8 cellular contexts compared by ENCODE assay signal in the genomic region with DNA sequence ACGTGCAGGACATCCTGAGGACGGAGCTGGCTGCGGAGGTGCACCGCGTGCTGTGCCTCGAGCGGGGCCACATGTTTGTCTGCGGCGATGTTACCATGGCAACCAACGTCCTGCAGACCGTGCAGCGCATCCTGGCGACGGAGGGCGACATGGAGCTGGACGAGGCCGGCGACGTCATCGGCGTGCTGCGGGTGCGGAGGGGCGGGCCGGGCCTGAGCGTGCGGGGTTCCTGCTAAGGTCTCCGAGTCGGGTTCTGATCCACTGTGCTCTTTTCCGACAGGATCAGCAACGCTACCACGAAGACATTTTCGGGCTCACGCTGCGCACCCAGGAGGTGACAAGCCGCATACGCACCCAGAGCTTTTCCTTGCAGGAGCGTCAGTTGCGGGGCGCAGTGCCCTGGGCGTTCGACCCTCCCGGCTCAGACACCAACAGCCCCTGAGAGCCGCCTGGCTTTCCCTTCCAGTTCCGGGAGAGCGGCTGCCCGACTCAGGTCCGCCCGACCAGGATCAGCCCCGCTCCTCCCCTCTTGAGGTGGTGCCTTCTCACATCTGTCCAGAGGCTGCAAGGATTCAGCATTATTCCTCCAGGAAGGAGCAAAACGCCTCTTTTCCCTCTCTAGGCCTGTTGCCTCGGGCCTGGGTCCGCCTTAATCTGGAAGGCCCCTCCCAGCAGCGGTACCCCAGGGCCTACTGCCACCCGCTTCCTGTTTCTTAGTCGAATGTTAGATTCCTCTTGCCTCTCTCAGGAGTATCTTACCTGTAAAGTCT. TPM values are rescaled to one million over a fixed set of nuclear protein-coding genes. Genes with fewer than 3 reads are reported as not detected.
DNase-seq lines count a peak whose midpoint lies in the region; ATAC-seq and TF ChIP-seq lines count a peak whose summit lies in the region.
"Had no signal": no experiment of that assay in that cellular context is flagged by ENCODE, and none has a peak within 500 bp of the region (broad histone marks: within the 10 kb centered on the region; RNA-seq: fewer than 3 reads in every experiment).

No MANE protein-coding gene starts in this region.

- no peaks in the 10 kb centered on the region for H3K27me3 Mint-ChIP-seq in activated T-helper 17 cell treated with anti-CD3 and anti-CD28 coated beads, Interleukin-2, amount 50 U/mL, for 72 hours

- no CpG with 5 or more reads among the region's 56 CpGs for WGBS in trophoblast cell (ENCODE audit: extremely low coverage, insufficient coverage, insufficient read length)
- WGBS in thyroid gland, 2 donors, result 37 to 40% methylated on average over 16 to 31 of the region's 56 CpGs

- peak overlapping the region; percentile 96 for H3K27ac Mint-ChIP-seq in activated T-helper 17 cell treated with anti-CD3 and anti-CD28 coated beads, Interleukin-2, amount 50 U/mL, for 72 hours

- H3K9me3 Mint-ChIP-seq in activated T-helper 17 cell treated with anti-CD3 and anti-CD28 coated beads, Interleukin-2, amount 50 U/mL, for 72 hours, result peaks cover 3% of the 10 kb centered on the region

- peaks cover 4% of the 10 kb centered on the region for H3K9me3 ChIP-seq in trophoblast cell (ENCODE audit: insufficient read depth, low read depth, low read length)
- H3K9me3 ChIP-seq in thyroid gland, result no peaks in the 10 kb centered on the region

- peak; percentile 81 for DNase-seq in NCI-H526 treated with DMSO at 0.1 percent for 48 hours (lab: John Stamatoyannopoulos, UW)
- DNase-seq in fibroblast of villous mesenchyme (ENCODE audit: low read depth), result peak; percentile 64
- DNase-seq in trophoblast cell, result peak; percentile 87 to 94
- DNase-seq in thyroid gland, result peak; percentile 26 to 38
- DNase-seq in 8988T, result no peak

- peaks cover 7% of the 10 kb centered on the region for H3K27me3 ChIP-seq in trophoblast cell (ENCODE audit: insufficient read depth, low read length)
- H3K27me3 ChIP-seq in thyroid gland, result peaks cover 4% of the 10 kb centered on the region

- H3K4me1 Mint-ChIP-seq in activated T-helper 17 cell treated with anti-CD3 and anti-CD28 coated beads, Interleukin-2, amount 50 U/mL, for 72 hours, result peaks cover 55% of the 10 kb centered on the region

- peak overlapping the region; percentile 39 for H4K8ac ChIP-seq in trophoblast cell (ENCODE audit: low read depth, low read length)

- H3K79me1 ChIP-seq in trophoblast cell (ENCODE audit: low read length), result peaks cover 10% of the 10 kb centered on the region

- no peak overlapping the region for H3K23ac ChIP-seq in trophoblast cell (ENCODE audit: low read length)

- no peak overlapping the region for H2BK5ac ChIP-seq in trophoblast cell (ENCODE audit: low read depth, low read length, poor library complexity)

- TF ChIP-seq CTCF in fibroblast of villous mesenchyme (IDR thresholded peaks at IDR 0.05; ENCODE audit: insufficient read depth, low read depth, low read length) (no peak), thyroid gland (IDR thresholded peaks at IDR 0.05) (no peak)

- H3K4me3 ChIP-seq in fibroblast of villous mesenchyme (ENCODE audit: low read depth, low read length) (peak overlapping the region; percentile 41), trophoblast cell (ENCODE audit: low read depth, low read length) (peak overlapping the region; percentile 59), thyroid gland (replicated peaks in 1 of 3) (peak overlapping the region in 1 of 3 donors; percentile 4)

- H3K4me2 ChIP-seq in trophoblast cell (ENCODE audit: low read length), result peak overlapping the region; percentile 52

- H3K4me1 ChIP-seq in trophoblast cell (ENCODE audit: control insufficient read depth in 1 of 2, insufficient read depth in 2 of 2, low read length in 2 of 2), result peaks cover 27 to 33% of the 10 kb centered on the region in 2 experiments
- H3K4me1 ChIP-seq in thyroid gland, result peaks cover 7 to 39% of the 10 kb centered on the region in 2 donors

- peak overlapping the region; percentile 0 for H2AFZ ChIP-seq in trophoblast cell (ENCODE audit: insufficient read depth, low read length, poor library complexity)

- peak overlapping the region; percentile 10 for H4K91ac ChIP-seq in trophoblast cell (ENCODE audit: low read depth, low read length)

- no peak overlapping the region for H2AK5ac ChIP-seq in trophoblast cell (ENCODE audit: low read length)

- no peak for TF ChIP-seq POLR2A in thyroid gland (IDR thresholded peaks at IDR 0.05)

- H3K14ac ChIP-seq in trophoblast cell (ENCODE audit: low read length), result no peak overlapping the region

- H3K4ac ChIP-seq in trophoblast cell (ENCODE audit: low read depth, low read length), result no peak overlapping the region

- no peak overlapping the region for H2BK120ac ChIP-seq in trophoblast cell (ENCODE audit: insufficient read depth, low read length, poor library complexity)

- peaks cover 28% of the 10 kb centered on the region for H3K36me3 Mint-ChIP-seq in activated T-helper 17 cell treated with anti-CD3 and anti-CD28 coated beads, Interleukin-2, amount 50 U/mL, for 72 hours (ENCODE audit: low read depth)

- H4K12ac ChIP-seq in trophoblast cell (ENCODE audit: low read depth, low read length), result peak overlapping the region; percentile 9

- H3K36me3 ChIP-seq in trophoblast cell (ENCODE audit: control insufficient read depth in 1 of 2, insufficient read depth in 2 of 2, low read length in 2 of 2), result no peaks in the 10 kb centered on the region
- H3K36me3 ChIP-seq in thyroid gland, result no peaks in the 10 kb centered on the region

- no peak overlapping the region for H2BK12ac ChIP-seq in trophoblast cell (ENCODE audit: low read length)

- H3K9ac ChIP-seq in trophoblast cell (ENCODE audit: low read length), result no peak overlapping the region

- H3K18ac ChIP-seq in trophoblast cell (ENCODE audit: low read length), result peak overlapping the region; percentile 27

- no peak overlapping the region for H3K27ac ChIP-seq in trophoblast cell (ENCODE audit: low read depth, low read length)
- H3K27ac ChIP-seq in thyroid gland, result no peak overlapping the region

- ATAC-seq in GM19372 (IDR thresholded peaks at IDR 0.05; ENCODE audit: low read depth, unreplicated experiment), result peak; percentile 52
- ATAC-seq in activated T-helper 17 cell treated with anti-CD3 and anti-CD28 coated beads, Interleukin-2, amount 50 U/mL, for 72 hours (replicated peaks), result peak; percentile 42

- intact Hi-C loops in thyroid gland (cut with DNase I), result no loop called here

- peak overlapping the region; percentile 89 for H3K4me3 Mint-ChIP-seq in activated T-helper 17 cell treated with anti-CD3 and anti-CD28 coated beads, Interleukin-2, amount 50 U/mL, for 72 hours

- no peaks in the 10 kb centered on the region for H3K79me2 ChIP-seq in trophoblast cell (ENCODE audit: control insufficient read depth, insufficient read depth, low read length, poor library complexity)

RNA-seq across cellular contexts. Expression of gene ATG9B, which starts 10.4 kb away (rescaled TPM):
- total RNA-seq in activated T-helper 17 cell treated with anti-CD3 and anti-CD28 coated beads, Interleukin-2, amount 50 U/mL, for 72 hours, result 10 to 100 TPM in 1 of 2 donors, 1 to 10 TPM in 1; 2.9 to 18.2 TPM
- total RNA-seq in fibroblast of villous mesenchyme, result under 0.01 and 0.32 TPM in 2 replicates
- polyA plus RNA-seq in trophoblast cell (2013), result 27.9 and 32.3 TPM in 2 replicates
- total RNA-seq in thyroid gland, result under 1 TPM in 1 of 4 donors, not detected in 3; 0.27 TPM
- total RNA-seq: liver had no signal

RNA-seq across cellular contexts. Expression of gene ABCB8, which starts 14.3 kb away (rescaled TPM):
- 10 to 100 TPM; 36.4 to 52.0 TPM for total RNA-seq in activated T-helper 17 cell treated with anti-CD3 and anti-CD28 coated beads, Interleukin-2, amount 50 U/mL, for 72 hours
- 35.4 and 36.4 TPM in 2 replicates for total RNA-seq in fibroblast of villous mesenchyme
- 21.2 and 23.5 TPM in 2 replicates for polyA plus RNA-seq in trophoblast cell (2013)
- 10 to 100 TPM; 39.0 to 74.2 (median 60.9) TPM for total RNA-seq in thyroid gland

RNA-seq across cellular contexts. Expression of gene NOS3, which starts 23.1 kb away (rescaled TPM):
- 10 to 100 TPM in 1 of 2 donors, 1 to 10 TPM in 1; 8.0 to 12.1 TPM for total RNA-seq in activated T-helper 17 cell treated with anti-CD3 and anti-CD28 coated beads, Interleukin-2, amount 50 U/mL, for 72 hours
- total RNA-seq in fibroblast of villous mesenchyme (1.3 and 3.5 TPM in 2 replicates), thyroid gland (1 to 10 TPM; 5.2 to 8.1 (median 6.3) TPM)
- 3.1 and 3.4 TPM in 2 replicates for polyA plus RNA-seq in trophoblast cell (2013)

RNA-seq across cellular contexts. Expression of gene ASIC3, which starts 34.4 kb away (rescaled TPM):
- 1 to 10 TPM; 9.0 to 9.7 TPM for total RNA-seq in activated T-helper 17 cell treated with anti-CD3 and anti-CD28 coated beads, Interleukin-2, amount 50 U/mL, for 72 hours
- total RNA-seq in fibroblast of villous mesenchyme (under 0.01 and 0.32 TPM in 2 replicates), thyroid gland (1 to 10 TPM in 3 of 4 donors, not detected in 1; 1.2 to 2.6 (median 1.5) TPM)
- polyA plus RNA-seq in trophoblast cell (2013), result 7.7 and 7.9 TPM in 2 replicates

RNA-seq across cellular contexts. Expression of gene KCNH2, which starts 35.8 kb away (rescaled TPM):
- total RNA-seq in activated T-helper 17 cell treated with anti-CD3 and anti-CD28 coated beads, Interleukin-2, amount 50 U/mL, for 72 hours, result under 1 TPM; 0.32 to 0.77 TPM
- total RNA-seq in fibroblast of villous mesenchyme (0.64 and 2.6 TPM in 2 replicates), thyroid gland (under 1 TPM; 0.33 to 0.93 (median 0.63) TPM)
- 1.4 and 1.5 TPM in 2 replicates for polyA plus RNA-seq in trophoblast cell (2013)
